In genomic region chr13:59236309-59236939, GRCh38 we compare ENCODE assay signal across 20 cellular contexts.
"Had no signal": no experiment of that assay in that cellular context is flagged by ENCODE, and none has a peak within 500 bp of the region (broad histone marks: within the 10 kb centered on the region; RNA-seq: fewer than 3 reads in every experiment).

No MANE protein-coding gene starts in this region.

- ATAC-seq: activated naive CD4-positive, alpha-beta T cell treated with anti-CD3 and anti-CD28 coated beads, Interleukin-2, amount 50 U/mL, for 72 hours; activated naive CD8-positive, alpha-beta T cell treated with anti-CD3 and anti-CD28 coated beads, Interleukin-2, amount 50 U/mL, for 24 hours; activated T-cell treated with anti-CD3 and anti-CD28 coated beads, Interleukin-2, amount 50 U/mL, for 4 hours; body of pancreas; PC-3 had no signal

- DNase-seq: activated CD4-positive, alpha-beta memory T cell treated with anti-CD3 and anti-CD28 coated beads for 36 hours; activated CD4-positive, alpha-beta T cell treated with anti-CD3 and anti-CD28 coated beads, Interleukin-2, amount 10 ng/mL, durations not matched to agents 7 days and 5 days; activated CD4-positive, CD25-positive, alpha-beta regulatory T cell; activated CD8-positive, alpha-beta memory T cell treated with anti-CD3 and anti-CD28 coated beads for 24 hours; activated effector memory CD4-positive, alpha-beta T cell treated with anti-CD3 and anti-CD28 coated beads, Interleukin-2, amount 50 U/mL, for 16 hours; activated naive CD4-positive, alpha-beta T cell treated with Interleukin-2 at 50 U/mL for 16 hours; activated naive CD8-positive, alpha-beta T cell treated with anti-CD3 and anti-CD28 coated beads, Interleukin-2, amount 50 U/mL, for 24 hours; activated T-cell treated with anti-CD3 and anti-CD28 coated beads, Interleukin-2, amount 50 U/mL, for 4 hours; amniotic stem cell; body of pancreas; MG63; NCI-H1105 treated with DMSO at 0.1 percent for 48 hours; NCI-H1436 treated with DMSO at 0.1 percent for 48 hours; NCI-H1930; NCI-H446; NCI-H526; PC-3; SHP77; T-helper 1 cell had no signal
